ENCODE assay signal across 23 cellular contexts in genomic region chr5:149207821-149208220, GRCh38.
"Had no signal": no experiment of that assay in that cellular context is flagged by ENCODE, and none has a peak within 500 bp of the region (broad histone marks: within the 10 kb centered on the region; RNA-seq: fewer than 3 reads in every experiment).

No MANE protein-coding gene starts in this region.

- H2AFZ ChIP-seq: neural progenitor cell had no signal

- H3K4me3 ChIP-seq: cardiac muscle cell, lung, neural progenitor cell, sigmoid colon, smooth muscle cell, stomach, suprapubic skin, tibial nerve had no signal

- H3K9me3 ChIP-seq: sigmoid colon, stomach, suprapubic skin, tibial nerve had no signal

- H3K27me3 ChIP-seq: cardiac muscle cell, neural progenitor cell, sigmoid colon, stomach, suprapubic skin, tibial nerve had no signal

- H3K27ac ChIP-seq: cardiac muscle cell, neural progenitor cell, sigmoid colon, stomach, suprapubic skin had no signal

- DNase-seq: activated B cell treated with CpG ODN at 0.5 μM for 24 hours; activated CD4-positive, alpha-beta memory T cell treated with anti-CD3 and anti-CD28 coated beads for 36 hours; activated CD4-positive, alpha-beta T cell treated with anti-CD3 and anti-CD28 coated beads for 4 hours; activated gamma-delta T cell; activated naive CD4-positive, alpha-beta T cell treated with anti-CD3 and anti-CD28 coated beads, Interleukin-2, amount 50 U/mL, for 16 hours; activated naive CD8-positive, alpha-beta T cell treated with anti-CD3 and anti-CD28 coated beads, Interleukin-2, amount 50 U/mL, for 24 hours; activated T-cell treated with anti-CD3 and anti-CD28 coated beads for 4 hours; effector CD8-positive, alpha-beta T cell; erythroblast; foreskin fibroblast; kidney; naive thymus-derived CD8-positive, alpha-beta T cell; posterior cingulate gyrus; sigmoid colon; stimulated activated CD4-positive, alpha-beta T cell treated with anti-CD3 and anti-CD28 coated beads, Interleukin-15, amount 100 ng/mL, for 24 hours; stomach; T-helper 9 cell had no signal

- H3K36me3 ChIP-seq: cardiac muscle cell, neural progenitor cell, sigmoid colon had no signal

- H3K4me2 ChIP-seq: neural progenitor cell, smooth muscle cell had no signal
